1 cellular context compared by ENCODE assay signal in genomic region chr16:31713071-31713944, GRCh38.
TF ChIP-seq lines count a peak whose summit lies in the region.

No MANE protein-coding gene starts in this region.

TF ChIP-seq in K562, 482 proteins besides CTCF, POLR2A, EP300 and RAD21 (continued from another document and continues in another):
- TF ChIP-seq MCM5 (IDR thresholded peaks at IDR 0.05; ENCODE audit: low read depth) (no peak), ZC3H8 (IDR thresholded peaks at IDR 0.05) (no peak), ZNF224 (CRISPR knock-in tag; IDR thresholded peaks at IDR 0.05) (no peak), ZNF785 (CRISPR knock-in tag; IDR thresholded peaks at IDR 0.05) (no peak), CHD1 (IDR thresholded peaks at IDR 0.05; ENCODE audit: low read length) (peak; percentile 93), POLR3A (IDR thresholded peaks at IDR 0.05; ENCODE audit: borderline replicate concordance, extremely low read depth, insufficient read depth, insufficient read length) (no peak), GATAD2B (IDR thresholded peaks at IDR 0.05; ENCODE audit: borderline replicate concordance) (no peak), HNRNPK (IDR thresholded peaks at IDR 0.05; ENCODE audit: low read depth, low read length, poor library complexity, severe bottlenecking) (no peak), CREB3L1 (IDR thresholded peaks at IDR 0.05; ENCODE audit: borderline replicate concordance, low read depth) (no peak), ATF1 (CRISPR knock-in tag; IDR thresholded peaks at IDR 0.05) (no peak), ATF1 (tag; IDR thresholded peaks at IDR 0.05) (peak; percentile 58), CTCFL (IDR thresholded peaks at IDR 0.05; ENCODE audit: borderline replicate concordance, insufficient read depth, low read depth, low read length, poor library complexity, severe bottlenecking) (no peak), SLC30A9 (CRISPR knock-in tag; IDR thresholded peaks at IDR 0.05) (no peak), ZNF184 (CRISPR knock-in tag; IDR thresholded peaks at IDR 0.05) (no peak), E2F8 (IDR thresholded peaks at IDR 0.05; ENCODE audit: low read depth, partially characterized antibody) (peak; percentile 55), KLF16 (IDR thresholded peaks at IDR 0.05) (no peak), ATF2 (CRISPR knock-in tag; IDR thresholded peaks at IDR 0.05) (no peak), HMGXB4 (CRISPR knock-in tag; IDR thresholded peaks at IDR 0.05) (no peak), ZNF324 (CRISPR knock-in tag; IDR thresholded peaks at IDR 0.05) (no peak), MITF (IDR thresholded peaks at IDR 0.05) (no peak), GTF3C2 (IDR thresholded peaks at IDR 0.05; ENCODE audit: borderline replicate concordance, extremely low read depth, insufficient read length) (no peak), SMAD2 (IDR thresholded peaks at IDR 0.05; ENCODE audit: low read depth, low read length) (no peak), FIP1L1 (IDR thresholded peaks at IDR 0.05; ENCODE audit: low read depth, low read length, poor library complexity, severe bottlenecking) (no peak), CCAR2 (IDR thresholded peaks at IDR 0.05; ENCODE audit: low read depth, low read length) (no peak), ZNF318 (IDR thresholded peaks at IDR 0.05; ENCODE audit: borderline replicate concordance in 1 of 2, low read depth in 1 of 2) (no peak), RCOR1 (IDR thresholded peaks at IDR 0.05; ENCODE audit: borderline replicate concordance in 1 of 2, low read depth in 2 of 2, low read length in 2 of 2) (no peak)
